In the genomic region with DNA sequence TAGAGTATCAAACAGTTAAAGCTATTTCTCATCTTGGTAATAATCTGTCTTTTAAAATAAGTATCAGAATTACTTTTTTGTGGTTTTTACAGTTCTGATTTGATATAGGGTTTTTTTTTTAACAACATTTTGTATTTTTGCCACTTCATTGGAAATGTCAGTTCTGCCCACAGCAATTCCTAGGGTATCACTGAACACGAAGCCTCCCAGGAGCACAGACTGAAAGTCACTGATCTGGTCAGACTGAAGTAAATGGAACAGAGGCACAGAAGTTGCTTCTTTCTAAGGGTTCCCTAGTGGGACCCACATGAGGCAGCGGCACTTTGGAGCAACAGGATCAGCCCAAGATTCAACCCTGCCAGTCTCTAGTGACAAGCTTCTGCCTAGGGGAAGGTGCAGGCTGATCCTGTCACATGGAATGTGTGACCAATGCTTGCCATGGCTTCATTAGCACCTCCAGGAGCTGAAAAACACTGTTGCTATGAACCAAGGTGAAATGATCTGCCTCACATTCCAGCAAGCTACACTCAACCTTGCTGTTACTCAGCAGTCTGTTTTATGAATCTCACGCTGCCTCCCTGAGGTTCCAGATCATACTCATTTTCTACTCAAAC, we compare ENCODE assay signal across 24 cellular contexts.
"Had no signal": no experiment of that assay in that cellular context is flagged by ENCODE, and none has a peak within 500 bp of the region (broad histone marks: within the 10 kb centered on the region; RNA-seq: fewer than 3 reads in every experiment).

No MANE protein-coding gene starts in this region.

- H3K9me3 ChIP-seq: adrenal gland, ascending aorta, esophagus muscularis mucosa, gastrocnemius medialis, lower lobe of right lung, stomach, transverse colon, uterus had no signal

- H3K27ac Mint-ChIP-seq: activated naive CD8-positive, alpha-beta T cell; activated T-cell treated with anti-CD3 and anti-CD28 coated beads, Interleukin-2, amount 50 U/mL, for 24 hours; activated T-helper 17 cell treated with anti-CD3 and anti-CD28 coated beads, Interleukin-2, amount 50 U/mL, for 72 hours; effector memory CD8-positive, alpha-beta T cell; naive B cell had no signal

- H3K4me3 ChIP-seq: adrenal gland, ascending aorta, esophagus muscularis mucosa, gastrocnemius medialis, lower lobe of right lung, stomach, transverse colon, uterus had no signal

- H3K4me1 ChIP-seq: adrenal gland, esophagus muscularis mucosa, lower lobe of right lung, stomach, transverse colon, uterus had no signal

- H3K4me3 Mint-ChIP-seq: activated naive CD8-positive, alpha-beta T cell; activated T-cell treated with anti-CD3 and anti-CD28 coated beads, Interleukin-2, amount 50 U/mL, for 24 hours; activated T-helper 17 cell treated with anti-CD3 and anti-CD28 coated beads, Interleukin-2, amount 50 U/mL, for 72 hours; effector memory CD8-positive, alpha-beta T cell; naive B cell; neural crest cell had no signal

- H3K36me3 Mint-ChIP-seq: activated naive CD8-positive, alpha-beta T cell; naive B cell had no signal

- H3K27me3 Mint-ChIP-seq: activated naive CD8-positive, alpha-beta T cell; effector memory CD8-positive, alpha-beta T cell had no signal

- ATAC-seq: activated T-helper 17 cell treated with anti-CD3 and anti-CD28 coated beads, Interleukin-2, amount 50 U/mL, for 72 hours; effector memory CD8-positive, alpha-beta T cell; gastrocnemius medialis; left colon; lower lobe of right lung had no signal

- H3K4me1 Mint-ChIP-seq: activated T-helper 17 cell treated with anti-CD3 and anti-CD28 coated beads, Interleukin-2, amount 50 U/mL, for 72 hours; naive B cell; neural crest cell had no signal

- DNase-seq: activated CD4-positive, alpha-beta T cell treated with anti-CD3 and anti-CD28 coated beads, Interleukin-2, amount 50 U/mL, for 4 hours; activated CD8-positive, alpha-beta memory T cell treated with anti-CD3 and anti-CD28 coated beads for 24 hours; activated CD8-positive, alpha-beta memory T cell treated with anti-CD3 and anti-CD28 coated beads, Interleukin-2, amount 50 U/mL, for 4 hours; activated naive CD4-positive, alpha-beta T cell; activated T-cell treated with anti-CD3 and anti-CD28 coated beads, Interleukin-2, amount 50 U/mL, for 24 hours; adrenal gland; brain microvascular endothelial cell; central memory CD4-positive, alpha-beta T cell; effector memory CD8-positive, alpha-beta T cell; gastrocnemius medialis; hypothalamus; left colon; lower lobe of right lung; naive B cell; stimulated activated CD4-positive, alpha-beta T cell treated with anti-CD3 and anti-CD28 coated beads, Interleukin-12 subunit alpha, Interleukin-12 subunit beta, amount 100 ng/mL, for 4 hours; stimulated activated CD4-positive, alpha-beta T cell treated with anti-CD3 and anti-CD28 coated beads, Interleukin-4, amount 100 ng/mL, for 4 hours; stomach; transverse colon; uterus had no signal

- H3K27ac ChIP-seq: adrenal gland, ascending aorta, brain microvascular endothelial cell, esophagus muscularis mucosa, gastrocnemius medialis, lower lobe of right lung, stomach, transverse colon, uterus had no signal

- H3K27me3 ChIP-seq: adrenal gland, ascending aorta, brain microvascular endothelial cell, esophagus muscularis mucosa, gastrocnemius medialis, stomach, transverse colon, uterus had no signal

- H3K9me3 Mint-ChIP-seq: activated T-helper 17 cell treated with anti-CD3 and anti-CD28 coated beads, Interleukin-2, amount 50 U/mL, for 72 hours; neural crest cell had no signal
